ENCODE assay signal across 14 cellular contexts in genomic region chr10:113410618-113411017, GRCh38.
DNase-seq lines count a peak whose midpoint lies in the region; ATAC-seq and FAIRE-seq lines count a peak whose summit lies in the region.
"Had no signal": no experiment of that assay in that cellular context is flagged by ENCODE, and none has a peak within 500 bp of the region (broad histone marks: within the 10 kb centered on the region; RNA-seq: fewer than 3 reads in every experiment).

No MANE protein-coding gene starts in this region.

- ATAC-seq in activated CD4-positive, alpha-beta T cell treated with anti-CD3 and anti-CD28 coated beads for 36 hours, result no peak
- ATAC-seq in GM19023 (IDR thresholded peaks at IDR 0.05; ENCODE audit: unreplicated experiment), result no peak
- ATAC-seq: HepG2 had no signal

- H3K4me1 ChIP-seq in iPS-20b (ENCODE audit: insufficient read depth, low read length), result peaks cover 22% of the 10 kb centered on the region
- H3K4me1 ChIP-seq: BLaER1 treated with 17β-estradiol and CSF1 and Interleukin-3, amounts not matched to agents 10 nM and 100 nM; HAP-1 had no signal

- POLR2A ChIA-PET in activated CD4-positive, alpha-beta T cell treated with anti-CD3 and anti-CD28 coated beads for 36 hours (lab: Charles Lee), result interaction anchor here (0.6 kb wide), 1 partner anchor 375 kb away, joined by 4 read pairs; no protein-coding TSS in a partner anchor

- H3K9me3 Mint-ChIP-seq in activated CD4-positive, alpha-beta T cell treated with anti-CD3 and anti-CD28 coated beads for 36 hours (ENCODE audit: low read depth), result no peaks in the 10 kb centered on the region

- CTCF ChIA-PET in activated CD4-positive, alpha-beta T cell treated with anti-CD3 and anti-CD28 coated beads for 36 hours (lab: Charles Lee), result interaction anchor here (1.1 kb wide), 1 partner anchor 13 kb away, joined by 3 read pairs; no protein-coding TSS in a partner anchor

- no peaks in the 10 kb centered on the region for H3K9me3 ChIP-seq in iPS-20b (ENCODE audit: insufficient read depth, low read depth, low read length)
- H3K9me3 ChIP-seq: HAP-1 had no signal

- peak overlapping the region; percentile 17 for H3K4me3 ChIP-seq in iPS-20b (ENCODE audit: low read length)
- H3K4me3 ChIP-seq: BLaER1 treated with 17β-estradiol and CSF1 and Interleukin-3, amounts not matched to agents 10 nM and 100 nM; GM23248; HAP-1 had no signal

- DNase-seq in NCI-H748 (lab: John Stamatoyannopoulos, UW; ENCODE audit: unreplicated experiment), result peak; percentile 17
- no peak for DNase-seq in NCI-H748 treated with DMSO at 0.1 percent for 48 hours (lab: John Stamatoyannopoulos, UW)
- DNase-seq in NCI-H146 (lab: John Stamatoyannopoulos, UW), result peak; percentile 86
- no peak for DNase-seq in activated CD4-positive, alpha-beta T cell treated with anti-CD3 and anti-CD28 coated beads for 36 hours
- DNase-seq in RCC 7860 (ENCODE audit: low spot score), result no peak
- DNase-seq: ACHN; CD4-positive, CD25-positive, alpha-beta regulatory T cell; DMS53; GM23248 had no signal

- no peaks in the 10 kb centered on the region for H3K4me1 Mint-ChIP-seq in activated CD4-positive, alpha-beta T cell treated with anti-CD3 and anti-CD28 coated beads for 36 hours
- H3K4me1 Mint-ChIP-seq: CD4-positive, CD25-positive, alpha-beta regulatory T cell had no signal

- no peak overlapping the region for H3K4me3 Mint-ChIP-seq in activated CD4-positive, alpha-beta T cell treated with anti-CD3 and anti-CD28 coated beads for 36 hours
- H3K4me3 Mint-ChIP-seq: CD4-positive, CD25-positive, alpha-beta regulatory T cell had no signal

- no peak overlapping the region for H3K9ac ChIP-seq in iPS-20b (ENCODE audit: low read depth, low read length)
- H3K9ac ChIP-seq: BLaER1 treated with 17β-estradiol and CSF1 and Interleukin-3, amounts not matched to agents 10 nM and 100 nM; GM23248 had no signal

- H3K36me3 Mint-ChIP-seq in activated CD4-positive, alpha-beta T cell treated with anti-CD3 and anti-CD28 coated beads for 36 hours (ENCODE audit: low read depth), result no peaks in the 10 kb centered on the region

- H3K27ac Mint-ChIP-seq in activated CD4-positive, alpha-beta T cell treated with anti-CD3 and anti-CD28 coated beads for 36 hours, result no peak overlapping the region
- H3K27ac Mint-ChIP-seq: CD4-positive, CD25-positive, alpha-beta regulatory T cell had no signal

- no peak for FAIRE-seq in RCC 7860 (lab: Jason Lieb, UNC)
- FAIRE-seq: HepG2 had no signal

- peaks cover 57% of the 10 kb centered on the region for H3K27me3 ChIP-seq in iPS-20b (ENCODE audit: insufficient read depth, low read length)
- H3K27me3 ChIP-seq: BLaER1 treated with 17β-estradiol and CSF1 and Interleukin-3, amounts not matched to agents 10 nM and 100 nM had no signal

- peaks cover 5% of the 10 kb centered on the region for H3K27me3 Mint-ChIP-seq in activated CD4-positive, alpha-beta T cell treated with anti-CD3 and anti-CD28 coated beads for 36 hours

- intact Hi-C loops in activated CD4-positive, alpha-beta T cell treated with anti-CD3 and anti-CD28 coated beads for 36 hours (cut with DNase I, micrococcal nuclease), result no loop called here

- H3K27ac ChIP-seq in iPS-20b (ENCODE audit: low read length), result no peak overlapping the region
- H3K27ac ChIP-seq: BLaER1 treated with 17β-estradiol and CSF1 and Interleukin-3, amounts not matched to agents 10 nM and 100 nM; GM23248 had no signal

- no peaks in the 10 kb centered on the region for H3K36me3 ChIP-seq in iPS-20b (ENCODE audit: insufficient read depth, low read depth, low read length)
- H3K36me3 ChIP-seq: BLaER1 treated with 17β-estradiol and CSF1 and Interleukin-3, amounts not matched to agents 10 nM and 100 nM; HAP-1 had no signal

Comparison
In these comparisons a context has a peak if more than half of its experiments do, and no peak if none do; other contexts are left out.
1. DNase-seq: peak in NCI-H748 (single experiment) and NCI-H146 (single experiment); none in NCI-H748 treated with DMSO at 0.1 percent for 48 hours (single experiment), activated CD4-positive, alpha-beta T cell treated with anti-CD3 and anti-CD28 coated beads for 36 hours (single experiment) and RCC 7860 (single experiment).